In genomic region chr2:35168351-35168750, GRCh38 we compare ENCODE assay signal across 1 cellular context.
TF ChIP-seq lines count a peak whose summit lies in the region.

No MANE protein-coding gene starts in this region.

TF ChIP-seq in H1, 55 proteins besides CTCF, POLR2A, EP300 and RAD21 (continued from another document):
- TF ChIP-seq USF2 (IDR thresholded peaks at IDR 0.05; ENCODE audit: low read length) (no peak), CBX5 (IDR thresholded peaks at IDR 0.05; ENCODE audit: low read depth, low read length) (no peak), KDM4A (IDR thresholded peaks at IDR 0.05; ENCODE audit: low read depth, low read length, severe bottlenecking) (no peak), SIX5 (IDR thresholded peaks at IDR 0.05; ENCODE audit: low read depth, low read length) (no peak), ASH2L (IDR thresholded peaks at IDR 0.05; ENCODE audit: low read length) (no peak), PHF8 (conservative IDR thresholded peaks at IDR 0.05; ENCODE audit: low read depth, low read length) (no peak), TEAD4 (IDR thresholded peaks at IDR 0.05; ENCODE audit: low read depth, low read length) (no peak), MAX (IDR thresholded peaks at IDR 0.05) (no peak), KDM5A (IDR thresholded peaks at IDR 0.05; ENCODE audit: low read length) (no peak)
